10 cellular contexts compared by ENCODE assay signal in genomic region chr16:2007081-2007836, GRCh38. TPM values are rescaled to one million over a fixed set of nuclear protein-coding genes. Genes with fewer than 3 reads are reported as not detected.
DNase-seq lines count a peak whose midpoint lies in the region; ATAC-seq and TF ChIP-seq lines count a peak whose summit lies in the region.
"Had no signal": no experiment of that assay in that cellular context is flagged by ENCODE, and none has a peak within 500 bp of the region (broad histone marks: within the 10 kb centered on the region; RNA-seq: fewer than 3 reads in every experiment).

No MANE protein-coding gene starts in this region.

- ATAC-seq in WTC11 = no peak
- no peak for ATAC-seq in stimulated activated naive CD8-positive, alpha-beta T cell treated with anti-CD3 and anti-CD28 coated beads, Interleukin-15, amount 100 ng/mL, for 72 hours
- no peak for ATAC-seq in left cardiac atrium
- ATAC-seq: gastroesophageal sphincter had no signal

- TF ChIP-seq CTCF in WTC11 (IDR thresholded peaks at IDR 0.05) = no peak
- TF ChIP-seq CTCF in fibroblast of villous mesenchyme (IDR thresholded peaks at IDR 0.05; ENCODE audit: insufficient read depth, low read depth, low read length) = no peak

- peak overlapping the region; percentile 93 for H3K27ac Mint-ChIP-seq in activated T-cell treated with anti-CD3 and anti-CD28 coated beads, Interleukin-2, amount 50 U/mL, for 24 hours
- H3K27ac Mint-ChIP-seq in WTC11 = peak overlapping the region; percentile 65; the same call in 1 of the 2 replicates
- H3K27ac Mint-ChIP-seq in stimulated activated naive CD8-positive, alpha-beta T cell treated with anti-CD3 and anti-CD28 coated beads, Interleukin-15, amount 100 ng/mL, for 72 hours = peak overlapping the region; percentile 94 to 95

- DNase-seq in activated T-cell treated with anti-CD3 and anti-CD28 coated beads, Interleukin-2, amount 50 U/mL, for 24 hours = no peak
- DNase-seq in activated T-cell treated with anti-CD3 and anti-CD28 coated beads, Interleukin-2, amount 50 U/mL, for 48 hours = no peak
- no peak for DNase-seq in WTC11 (ENCODE audit: low spot score)
- DNase-seq in fibroblast of villous mesenchyme (ENCODE audit: low read depth) = no peak
- DNase-seq in stimulated activated naive CD8-positive, alpha-beta T cell treated with anti-CD3 and anti-CD28 coated beads, Interleukin-15, amount 100 ng/mL, for 72 hours = no peak
- no peak for DNase-seq in GF-D8 (lab: John Stamatoyannopoulos, UW)
- no peak for DNase-seq in glomerular visceral epithelial cell (ENCODE audit: extremely low spot score)
- no peak for DNase-seq in left cardiac atrium
- DNase-seq: NCI-H1694 treated with DMSO at 0.1 percent for 48 hours had no signal

- no peaks in the 10 kb centered on the region for H3K27me3 Mint-ChIP-seq in activated T-cell treated with anti-CD3 and anti-CD28 coated beads, Interleukin-2, amount 50 U/mL, for 24 hours
- no peaks in the 10 kb centered on the region for H3K27me3 Mint-ChIP-seq in WTC11 (ENCODE audit: low read depth)
- H3K27me3 Mint-ChIP-seq in stimulated activated naive CD8-positive, alpha-beta T cell treated with anti-CD3 and anti-CD28 coated beads, Interleukin-15, amount 100 ng/mL, for 72 hours = no peaks in the 10 kb centered on the region

- peaks cover 65% of the 10 kb centered on the region for H3K36me3 Mint-ChIP-seq in activated T-cell treated with anti-CD3 and anti-CD28 coated beads, Interleukin-2, amount 50 U/mL, for 24 hours (ENCODE audit: low read depth)
- H3K36me3 Mint-ChIP-seq in WTC11 = peaks cover 9% of the 10 kb centered on the region

- H3K9me3 Mint-ChIP-seq in activated T-cell treated with anti-CD3 and anti-CD28 coated beads, Interleukin-2, amount 50 U/mL, for 24 hours = no peaks in the 10 kb centered on the region
- no peaks in the 10 kb centered on the region for H3K9me3 Mint-ChIP-seq in WTC11
- H3K9me3 Mint-ChIP-seq in stimulated activated naive CD8-positive, alpha-beta T cell treated with anti-CD3 and anti-CD28 coated beads, Interleukin-15, amount 100 ng/mL, for 72 hours = no peaks in the 10 kb centered on the region

- H3K4me3 Mint-ChIP-seq in activated T-cell treated with anti-CD3 and anti-CD28 coated beads, Interleukin-2, amount 50 U/mL, for 24 hours = peak overlapping the region; percentile 90
- peak overlapping the region; percentile 71 for H3K4me3 Mint-ChIP-seq in WTC11
- peak overlapping the region; percentile 96 to 97 for H3K4me3 Mint-ChIP-seq in stimulated activated naive CD8-positive, alpha-beta T cell treated with anti-CD3 and anti-CD28 coated beads, Interleukin-15, amount 100 ng/mL, for 72 hours

- CTCF ChIA-PET in WTC11 (lab: Charles Lee) = interaction anchor here (0.7 to 1.5 kb wide), 2 partner anchors 10 to 15 kb away, joined by 3 read pairs; no protein-coding TSS in a partner anchor

- POLR2A ChIA-PET in WTC11 (lab: Charles Lee) = no interaction called here

- H3K4me1 Mint-ChIP-seq in activated T-cell treated with anti-CD3 and anti-CD28 coated beads, Interleukin-2, amount 50 U/mL, for 24 hours (ENCODE audit: low read depth) = peaks cover 54% of the 10 kb centered on the region
- H3K4me1 Mint-ChIP-seq in WTC11 = peaks cover 39% of the 10 kb centered on the region
- H3K4me1 Mint-ChIP-seq in stimulated activated naive CD8-positive, alpha-beta T cell treated with anti-CD3 and anti-CD28 coated beads, Interleukin-15, amount 100 ng/mL, for 72 hours = peaks cover 59% of the 10 kb centered on the region

- H3K4me3 ChIP-seq in fibroblast of villous mesenchyme (ENCODE audit: low read depth, low read length) = peak overlapping the region; percentile 83

- intact Hi-C loops in left cardiac atrium (cut with DNase I) = no loop called here

TF ChIP-seq in WTC11, 78 proteins besides CTCF, POLR2A, EP300 and RAD21:
- TF ChIP-seq CREB1 (CRISPR knock-in tag; IDR thresholded peaks at IDR 0.05) (no peak), ZNF281 (CRISPR knock-in tag; IDR thresholded peaks at IDR 0.05) (no peak), E2F5 (CRISPR knock-in tag; IDR thresholded peaks at IDR 0.05) (no peak), MYBL2 (CRISPR knock-in tag; IDR thresholded peaks at IDR 0.05) (no peak), ZMAT4 (CRISPR knock-in tag; IDR thresholded peaks at IDR 0.05) (no peak), HMGA2 (CRISPR knock-in tag; IDR thresholded peaks at IDR 0.05) (no peak), ATF6 (CRISPR knock-in tag; IDR thresholded peaks at IDR 0.05) (no peak), NFATC4 (CRISPR knock-in tag; IDR thresholded peaks at IDR 0.05) (no peak), SP1 (CRISPR knock-in tag; conservative IDR thresholded peaks at IDR 0.05) (no peak), E2F1 (CRISPR knock-in tag; IDR thresholded peaks at IDR 0.05) (no peak)

RNA-seq across cellular contexts. Expression of gene ZNF598, which starts 2.4 kb away (rescaled TPM):
- total RNA-seq in WTC11 (2021) (53.9 to 66.4 TPM (median 55.5 TPM) in 3 replicates), fibroblast of villous mesenchyme (23.5 and 27.6 TPM in 2 replicates), left cardiac atrium (10 to 100 TPM; 14.7 to 22.9 TPM)

RNA-seq across cellular contexts. Expression of gene NPW, which starts 12.3 kb away (rescaled TPM):
- 15.2 to 28.6 TPM (median 22.0 TPM) in 3 replicates for total RNA-seq in WTC11 (2021)
- 0.32 and 1.3 TPM in 2 replicates for total RNA-seq in fibroblast of villous mesenchyme
- under 1 TPM in 1 of 2 donors, not detected in 1; 0.84 TPM for total RNA-seq in left cardiac atrium
- total RNA-seq: gastroesophageal sphincter had no signal

RNA-seq across cellular contexts. Expression of gene SYNGR3, which starts 17.5 kb away (rescaled TPM):
- 41.5 to 53.5 TPM (median 51.2 TPM) in 3 replicates for total RNA-seq in WTC11 (2021)
- total RNA-seq in fibroblast of villous mesenchyme = 1.6 and 2.6 TPM in 2 replicates
- 1 to 10 TPM in 1 of 2 donors, under 1 TPM in 1; 0.74 to 1.9 TPM for total RNA-seq in left cardiac atrium

RNA-seq across cellular contexts. Expression of gene NHERF2, which starts 19.4 kb away (rescaled TPM):
- 23.3 to 31.1 TPM (median 28.0 TPM) in 3 replicates for total RNA-seq in WTC11 (2021)
- total RNA-seq in fibroblast of villous mesenchyme = 52.7 and 59.3 TPM in 2 replicates
- total RNA-seq in left cardiac atrium = 100 to 1,000 TPM; 164 to 242 TPM

RNA-seq across cellular contexts. Expression of gene GFER, which starts 23.3 kb away (rescaled TPM):
- 56.0 to 58.5 TPM (median 57.0 TPM) in 3 replicates for total RNA-seq in WTC11 (2021)
- total RNA-seq in fibroblast of villous mesenchyme = 9.5 and 13.9 TPM in 2 replicates
- total RNA-seq in left cardiac atrium = 10 to 100 TPM; 18.1 to 20.6 TPM

Comparison
In these comparisons a context has a peak if more than half of its experiments do, and no peak if none do; other contexts are left out.
1. RNA of gene SYNGR3, which starts 17.5 kb away (total RNA-seq): 41.5 to 53.5 TPM in WTC11; 1.6 to 2.6 TPM in fibroblast of villous mesenchyme and 0.74 to 1.9 TPM in left cardiac atrium; every median in the first group is over 10 times any median in the second.
2. Peak in every context shown above with its lines, with median percentiles within 50 percentile points of each other: H3K27ac Mint-ChIP-seq and H3K4me3 Mint-ChIP-seq.